18 cellular contexts compared by ENCODE assay signal in genomic region chr17:46756861-46757260, GRCh38.
"Had no signal": no experiment of that assay in that cellular context is flagged by ENCODE, and none has a peak within 500 bp of the region (broad histone marks: within the 10 kb centered on the region; RNA-seq: fewer than 3 reads in every experiment).

No MANE protein-coding gene starts in this region.

- H3K9me3 ChIP-seq: heart left ventricle, pancreas, suprapubic skin, thyroid gland had no signal

- H3K27me3 Mint-ChIP-seq: progenitor cell of endocrine pancreas, type B pancreatic cell had no signal

- DNase-seq: effector CD4-positive, alpha-beta T cell; heart left ventricle; hippocampal formation; kidney glomerular epithelial cell; mesendoderm; occipital lobe; pancreas; right cardiac atrium; stimulated activated CD4-positive, alpha-beta T cell treated with anti-CD3 and anti-CD28 coated beads, Interleukin-2, amount 100 ng/mL, for 48 hours; stimulated activated naive CD4-positive, alpha-beta T cell treated with Interleukin-2 at 50 U/mL for 16 hours; thyroid gland had no signal

- H3K27ac Mint-ChIP-seq: progenitor cell of endocrine pancreas, type B pancreatic cell had no signal

- H3K27ac ChIP-seq: coronary artery, heart left ventricle, pancreas, suprapubic skin, thyroid gland had no signal

- H3K4me1 ChIP-seq: heart left ventricle, thyroid gland had no signal

- H3K4me3 ChIP-seq: coronary artery, heart left ventricle, pancreas, smooth muscle cell, suprapubic skin, thyroid gland had no signal

- H3K4me3 Mint-ChIP-seq: nephron, type B pancreatic cell had no signal

- H3K9me3 Mint-ChIP-seq: nephron, type B pancreatic cell had no signal

- H3K27me3 ChIP-seq: heart left ventricle, pancreas, suprapubic skin, thyroid gland had no signal

- ATAC-seq: esophagus mucosa, heart left ventricle, pancreas, right cardiac atrium had no signal
